ENCODE assay signal across 17 cellular contexts in the genomic region with DNA sequence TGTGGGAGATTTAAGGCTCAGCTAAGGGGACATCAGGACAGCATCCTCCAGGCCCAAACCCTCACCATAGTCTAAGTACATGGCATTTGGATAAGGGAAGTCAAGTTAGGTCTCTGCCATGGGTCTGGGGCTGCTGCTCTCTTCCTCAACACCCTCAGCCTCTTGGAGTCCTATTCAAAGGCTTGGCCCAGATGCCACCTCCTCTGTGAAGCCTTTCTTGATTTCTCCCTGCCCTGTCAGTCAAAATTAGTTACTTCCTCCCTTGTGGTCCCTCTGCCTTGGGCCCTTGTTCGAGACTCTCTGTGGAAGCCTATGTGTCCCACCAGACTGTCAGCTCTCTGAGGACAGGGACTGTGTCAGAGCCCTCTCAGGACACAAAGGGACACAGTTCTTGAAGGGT. TPM values are rescaled to one million over a fixed set of nuclear protein-coding genes. Genes with fewer than 3 reads are reported as not detected.
DNase-seq lines count a peak whose midpoint lies in the region; ATAC-seq and TF ChIP-seq lines count a peak whose summit lies in the region.
"Had no signal": no experiment of that assay in that cellular context is flagged by ENCODE, and none has a peak within 500 bp of the region (broad histone marks: within the 10 kb centered on the region; RNA-seq: fewer than 3 reads in every experiment).

No MANE protein-coding gene starts in this region.

- no peaks in the 10 kb centered on the region for H3F3A ChIP-seq in neural progenitor cell (ENCODE audit: low read depth)

- no peak for TF ChIP-seq CTCF in MCF 10A (IDR thresholded peaks at IDR 0.05; ENCODE audit: unreplicated experiment)
- TF ChIP-seq CTCF in breast epithelium (IDR thresholded peaks at IDR 0.05) = no peak
- no peak for TF ChIP-seq CTCF in brain (conservative IDR thresholded peaks at IDR 0.05)
- TF ChIP-seq CTCF in neural progenitor cell (IDR thresholded peaks at IDR 0.05) = no peak

- H3K36me3 Mint-ChIP-seq in MCF 10A (ENCODE audit: insufficient read depth, unreplicated experiment) = no peaks in the 10 kb centered on the region
- no peaks in the 10 kb centered on the region for H3K36me3 Mint-ChIP-seq in brain
- H3K36me3 Mint-ChIP-seq in neural progenitor cell = no peaks in the 10 kb centered on the region

- peak overlapping the region; percentile 13 for H3K27ac Mint-ChIP-seq in MCF 10A (ENCODE audit: low read depth, unreplicated experiment)
- H3K27ac Mint-ChIP-seq in brain = peak overlapping the region; percentile 18 to 84 (median 72)
- H3K27ac Mint-ChIP-seq in neural progenitor cell = no peak overlapping the region

- DNase-seq in MCF 10A (ENCODE audit: unreplicated experiment) (no peak), breast epithelium (ENCODE audit: low spot score in 2 of 2) (no peak), neural progenitor cell (ENCODE audit: low spot score) (no peak), SKM-1 (lab: John Stamatoyannopoulos, UW; ENCODE audit: unreplicated experiment) (no peak), amniotic stem cell (lab: John Stamatoyannopoulos, UW) (no peak)
- no peak for DNase-seq in stimulated activated CD8-positive, alpha-beta memory T cell treated with anti-CD3 and anti-CD28 coated beads, Interleukin-4, amount 100 ng/mL, for 48 hours
- DNase-seq: DMS 273 treated with DMSO at 0.1 percent for 48 hours, GDM1, GM23248, KG1, NCI-H1092, NCI-H146, NCI-H2081, NCI-H748 treated with DMSO at 0.1 percent for 48 hours had no signal

- H3K9me3 Mint-ChIP-seq in MCF 10A (ENCODE audit: unreplicated experiment) = no peaks in the 10 kb centered on the region
- peaks cover 0 to 9% (median 2%) of the 10 kb centered on the region in 5 experiments for H3K9me3 Mint-ChIP-seq in brain
- H3K9me3 Mint-ChIP-seq in neural progenitor cell = no peaks in the 10 kb centered on the region

- H3K27me3 ChIP-seq in breast epithelium (no peaks in the 10 kb centered on the region), neural progenitor cell (no peaks in the 10 kb centered on the region)

- intact Hi-C loops in MCF 10A (cut with micrococcal nuclease) (no loop called here), breast epithelium (cut with DNase I; ENCODE audit: low total_unique reads) (no loop called here)

- H3K36me3 ChIP-seq in breast epithelium (no peaks in the 10 kb centered on the region), neural progenitor cell (no peaks in the 10 kb centered on the region)

- no peak overlapping the region for H3K27ac ChIP-seq in breast epithelium
- H3K27ac ChIP-seq in neural progenitor cell = no peak overlapping the region
- H3K27ac ChIP-seq: GM23248 had no signal

- H3K9me3 ChIP-seq in breast epithelium (no peaks in the 10 kb centered on the region), neural progenitor cell (ENCODE audit: low read depth) (no peaks in the 10 kb centered on the region)

- H3K4me3 Mint-ChIP-seq in MCF 10A (ENCODE audit: unreplicated experiment) (no peak overlapping the region), brain (peak overlapping the region in 1 of 5 experiments; percentile 44), neural progenitor cell (peak overlapping the region; percentile 31)

- no peak overlapping the region for H3K4me3 ChIP-seq in breast epithelium
- H3K4me3 ChIP-seq in neural progenitor cell = no peak overlapping the region
- H3K4me3 ChIP-seq: GM23248 had no signal

- no peaks in the 10 kb centered on the region for H3K27me3 Mint-ChIP-seq in MCF 10A (ENCODE audit: insufficient read depth, unreplicated experiment)
- peaks cover 11% of the 10 kb centered on the region for H3K27me3 Mint-ChIP-seq in brain
- peaks cover 7% of the 10 kb centered on the region for H3K27me3 Mint-ChIP-seq in neural progenitor cell (ENCODE audit: insufficient read depth, low read depth)

- peaks cover 80% of the 10 kb centered on the region for H4K20me1 ChIP-seq in neural progenitor cell (ENCODE audit: low read depth)

- CTCF ChIA-PET in MCF 10A (lab: Yijun Ruan, JAX) = no interaction called here

- BruUV-seq in MCF 10A (replicated peaks; lab: Mats Ljungman, UMichigan) = no TSS peak

- no peak overlapping the region for H2AFZ ChIP-seq in neural progenitor cell (replicated peaks)
- H2AFZ ChIP-seq: GM23248 had no signal

- no peak overlapping the region for H3K4me2 ChIP-seq in neural progenitor cell

- TF ChIP-seq POLR2A in breast epithelium (IDR thresholded peaks at IDR 0.05) = no peak

- ATAC-seq in GM21825 (IDR thresholded peaks at IDR 0.05; ENCODE audit: unreplicated experiment) = no peak
- ATAC-seq: HCT116 had no signal

- no peak overlapping the region for H3K9ac ChIP-seq in neural progenitor cell
- H3K9ac ChIP-seq: GM23248 had no signal

- H3K79me2 ChIP-seq in neural progenitor cell (ENCODE audit: low read depth) = no peaks in the 10 kb centered on the region

- POLR2A ChIA-PET in MCF 10A (lab: Yijun Ruan, JAX) = no interaction called here

- H3K4me1 Mint-ChIP-seq in MCF 10A (ENCODE audit: insufficient read depth, unreplicated experiment) (peaks cover 15% of the 10 kb centered on the region), brain (peaks cover 71% of the 10 kb centered on the region), neural progenitor cell (peaks cover 66% of the 10 kb centered on the region)

- no peaks in the 10 kb centered on the region for H3K4me1 ChIP-seq in breast epithelium
- peaks cover 25% of the 10 kb centered on the region for H3K4me1 ChIP-seq in neural progenitor cell

RNA-seq across cellular contexts. Expression of a gene that starts 17.7 kb away (rescaled TPM):
- total RNA-seq in MCF 10A (2022) (15.5 and 17.0 TPM in 2 replicates), breast epithelium (10 to 100 TPM; 16.0 to 56.0 (median 55.8) TPM), neural progenitor cell (ENCODE audit: low replicate concordance) (24.3 and 41.7 TPM in 2 replicates)
- 33.1 TPM for polyA plus RNA-seq in brain (ENCODE audit: insufficient read depth, low read depth, low replicate concordance)
